Comparison of ENCODE assay signal across 11 cellular contexts in the genomic region with DNA sequence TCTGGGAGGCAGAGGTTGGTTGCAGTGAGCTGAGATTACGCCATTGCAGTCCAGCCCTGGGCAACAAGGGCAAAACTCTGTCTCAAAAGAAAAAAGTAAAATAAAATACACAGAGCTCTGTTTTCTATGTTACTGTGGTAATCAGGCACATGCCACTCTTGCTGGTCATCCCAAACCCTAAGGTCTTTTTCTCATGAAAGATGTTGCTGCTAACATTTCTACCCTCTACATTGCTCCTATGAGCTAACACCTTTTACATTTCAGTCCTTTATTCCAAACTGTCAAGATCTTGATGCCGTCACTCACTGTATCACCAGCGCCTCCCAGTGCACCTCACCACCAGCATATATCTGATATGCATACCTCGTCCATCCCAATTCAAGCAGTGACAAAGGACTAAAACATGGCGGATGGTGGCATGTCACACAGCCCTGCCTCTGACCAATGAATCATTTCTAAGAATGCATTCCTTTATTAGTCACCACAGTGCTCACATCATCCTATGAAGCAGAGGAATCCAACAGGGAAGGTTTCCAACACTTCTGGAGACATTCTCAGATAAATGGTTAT. TPM values are rescaled to one million over a fixed set of nuclear protein-coding genes. Genes with fewer than 3 reads are reported as not detected.
A peak's percentile ranks its signal among the peaks of the same experiment; 100 is the strongest.
DNase-seq lines count a peak whose midpoint lies in the region; ATAC-seq and TF ChIP-seq lines count a peak whose summit lies in the region.
"Had no signal": no experiment of that assay in that cellular context is flagged by ENCODE, and none has a peak within 500 bp of the region (broad histone marks: within the 10 kb centered on the region; RNA-seq: fewer than 3 reads in every experiment).

No MANE protein-coding gene starts in this region.

- H2BK5ac ChIP-seq in mesenchymal stem cell (ENCODE audit: low read depth, low read length, poor library complexity, severe bottlenecking): no peak overlapping the region

- no peak overlapping the region for H3K4me3 ChIP-seq in AG09309 (ENCODE audit: control insufficient read depth, low read depth, low read length)
- no peak overlapping the region for H3K4me3 ChIP-seq in astrocyte of the spinal cord (ENCODE audit: low read depth, low read length)
- no peak overlapping the region for H3K4me3 ChIP-seq in mesenchymal stem cell (ENCODE audit: insufficient read depth in 1 of 2, low read depth in 1 of 2, low read length in 2 of 2)
- H3K4me3 ChIP-seq: GM23338, left lung had no signal

- H3K4ac ChIP-seq in mesenchymal stem cell (ENCODE audit: low read depth in 1 of 2, low read length in 2 of 2): no peak overlapping the region

- in situ Hi-C loops in astrocyte of the spinal cord (cut with HindIII; ENCODE audit: low sequenced_read_pairs): no loop called here

- H3K18ac ChIP-seq in mesenchymal stem cell (ENCODE audit: low read depth in 1 of 2, low read length in 2 of 2): peak overlapping the region in 1 of 2 experiments; percentile 53

- no peak overlapping the region for H2BK15ac ChIP-seq in mesenchymal stem cell (ENCODE audit: low read depth, poor library complexity, severe bottlenecking)

- peak; percentile 71 for DNase-seq in AG09309 (ENCODE audit: low read depth)
- DNase-seq in HS-5 (ENCODE audit: low read depth): peak; percentile 99
- DNase-seq in astrocyte of the spinal cord (ENCODE audit: low read depth, low spot score): peak; percentile 88
- peak; percentile 89 for DNase-seq in mesenchymal stem cell
- DNase-seq in activated gamma-delta T cell treated with Interleukin-2 at 50 U/mL for 16 hours: no peak
- no peak for DNase-seq in NCI-H1105 (lab: John Stamatoyannopoulos, UW)
- DNase-seq in inferior parietal cortex (ENCODE audit: extremely low spot score): no peak
- DNase-seq: left lung had no signal

- H4K91ac ChIP-seq in mesenchymal stem cell (ENCODE audit: low read length): no peak overlapping the region

- no peaks in the 10 kb centered on the region for H3K9me3 ChIP-seq in mesenchymal stem cell (ENCODE audit: control insufficient read depth, low read length)
- H3K9me3 ChIP-seq: left lung had no signal

- TF ChIP-seq CTCF in AG09309 (IDR thresholded peaks at IDR 0.05; ENCODE audit: control insufficient read depth, insufficient read depth, low read depth, low read length, missing control alignments) (no peak), astrocyte of the spinal cord (IDR thresholded peaks at IDR 0.05; ENCODE audit: low read depth, low read length) (no peak)

- H3K23ac ChIP-seq in mesenchymal stem cell (ENCODE audit: low read length in 2 of 2): no peak overlapping the region

- no peak overlapping the region for H2AFZ ChIP-seq in mesenchymal stem cell (ENCODE audit: low read depth, low read length)
- H2AFZ ChIP-seq: GM23338 had no signal

- peaks cover 21% of the 10 kb centered on the region for H3K79me1 ChIP-seq in mesenchymal stem cell (replicated peaks; ENCODE audit: low read length, poor library complexity, severe bottlenecking)

- H3K36me3 ChIP-seq in mesenchymal stem cell (ENCODE audit: control insufficient read depth in 1 of 2, insufficient read depth in 2 of 2, low read depth in 1 of 2, low read length in 2 of 2): peaks cover 16 to 37% of the 10 kb centered on the region in 2 experiments

- 45% methylated on average over 4 of the region's 5 CpGs for WGBS in mesenchymal stem cell

- H3K4me2 ChIP-seq in mesenchymal stem cell (ENCODE audit: low read length, poor library complexity, severe bottlenecking): no peak overlapping the region
- H3K4me2 ChIP-seq: GM23338 had no signal

- peak overlapping the region; percentile 95 for H3K27ac ChIP-seq in mesenchymal stem cell (ENCODE audit: low read length, poor library complexity, severe bottlenecking)
- H3K27ac ChIP-seq: HL-60 had no signal

- no peaks in the 10 kb centered on the region for H3K27me3 ChIP-seq in mesenchymal stem cell (ENCODE audit: control insufficient read depth in 1 of 2, insufficient read depth in 1 of 2, low read length in 2 of 2)
- H3K27me3 ChIP-seq: left lung had no signal

- H2BK120ac ChIP-seq in mesenchymal stem cell (ENCODE audit: low read depth, low read length): no peak overlapping the region

- H3K9ac ChIP-seq in mesenchymal stem cell (ENCODE audit: low read length): peak overlapping the region; percentile 79

- H2BK12ac ChIP-seq in mesenchymal stem cell (ENCODE audit: low read length in 2 of 2): peak overlapping the region in 1 of 2 experiments; percentile 15

- no peak overlapping the region for H4K8ac ChIP-seq in mesenchymal stem cell (ENCODE audit: low read length)

- H2AK5ac ChIP-seq in mesenchymal stem cell (ENCODE audit: low read length, severe bottlenecking): peak overlapping the region; percentile 79

- ATAC-seq in HG02610 (IDR thresholded peaks at IDR 0.05; ENCODE audit: unreplicated experiment): no peak
- ATAC-seq: GM23338, left lung had no signal

- peaks cover 22% of the 10 kb centered on the region for H3K4me1 ChIP-seq in mesenchymal stem cell (ENCODE audit: control insufficient read depth, insufficient read depth, low read depth, low read length)

- no peak overlapping the region for H3K14ac ChIP-seq in mesenchymal stem cell (ENCODE audit: low read length in 2 of 2)

RNA-seq across cellular contexts. Expression of gene DAGLB, which starts 4.3 kb away (rescaled TPM):
- 6.1 TPM for polyA plus RNA-seq in mesenchymal stem cell (2013, experiment 1 of 2)
- polyA plus RNA-seq in mesenchymal stem cell (2013, experiment 2 of 2): 6.4 TPM

RNA-seq across cellular contexts. Expression of gene KDELR2, which starts 40.5 kb away (rescaled TPM):
- polyA plus RNA-seq in mesenchymal stem cell (2013, experiment 1 of 2): 287 TPM
- polyA plus RNA-seq in mesenchymal stem cell (2013, experiment 2 of 2): 303 TPM

Comparison
In these comparisons a context has a peak if more than half of its experiments do, and no peak if none do; other contexts are left out.
1. DNase-seq: peak in AG09309 (single experiment), HS-5 (single experiment), astrocyte of the spinal cord (single experiment) and mesenchymal stem cell (single experiment); none in activated gamma-delta T cell treated with Interleukin-2 at 50 U/mL for 16 hours (single experiment), NCI-H1105 (single experiment) and inferior parietal cortex (single experiment).